18 cellular contexts compared by ENCODE assay signal in genomic region chr2:25063876-25064660, GRCh38. TPM values are rescaled to one million over a fixed set of nuclear protein-coding genes. Genes with fewer than 3 reads are reported as not detected.
A peak's percentile ranks its signal among the peaks of the same experiment; 100 is the strongest.
DNase-seq lines count a peak whose midpoint lies in the region; ATAC-seq and TF ChIP-seq lines count a peak whose summit lies in the region.
"Had no signal": no experiment of that assay in that cellular context is flagged by ENCODE, and none has a peak within 500 bp of the region (broad histone marks: within the 10 kb centered on the region; RNA-seq: fewer than 3 reads in every experiment).

No MANE protein-coding gene starts in this region.

- no peak for TF ChIP-seq POLR2A in erythroblast (IDR thresholded peaks at IDR 0.05; ENCODE audit: low read length)

- H3K9me3 ChIP-seq in psoas muscle: peaks cover 8% of the 10 kb centered on the region

- no peaks in the 10 kb centered on the region for H3K27me3 ChIP-seq in psoas muscle (ENCODE audit: insufficient read depth in 3 of 3, low read length in 2 of 3)

- no peak for TF ChIP-seq CTCF in GM12865 (IDR thresholded peaks at IDR 0.05; ENCODE audit: insufficient read depth, low read depth, low read length, missing control alignments)
- TF ChIP-seq CTCF in psoas muscle (IDR thresholded peaks at IDR 0.05): no peak

- H3K4me3 ChIP-seq in GM12865 (ENCODE audit: low read depth, low read length): peak overlapping the region; percentile 33
- H3K4me3 ChIP-seq in psoas muscle: peak overlapping the region; percentile 50
- H3K4me3 ChIP-seq: SK-N-MC had no signal

- H3K4me1 ChIP-seq in psoas muscle: peaks cover 36% of the 10 kb centered on the region

- 17 to 29% (median 18%) methylated on average over 13 of the region's 13 CpGs for WGBS in psoas muscle, 3 donors

- ATAC-seq in psoas muscle: peak; percentile 81 to 95 (median 88)
- no peak for ATAC-seq in GM21515 (IDR thresholded peaks at IDR 0.05; ENCODE audit: unreplicated experiment)

- H3K36me3 ChIP-seq in psoas muscle (ENCODE audit: insufficient read depth in 1 of 2, low read depth in 1 of 2): no peaks in the 10 kb centered on the region

- peak overlapping the region; percentile 79 for H3K27ac ChIP-seq in psoas muscle
- H3K27ac ChIP-seq: SK-N-MC had no signal

- DNase-seq in GM12865 (ENCODE audit: low read depth) (peak; percentile 67), NCI-H526 treated with DMSO at 0.1 percent for 48 hours (lab: John Stamatoyannopoulos, UW) (peak; percentile 7), head of caudate nucleus (peak in 41 of 42 donors; percentile 28 to 82 (median 61)), psoas muscle (no peak), erythroblast (lab: John Stamatoyannopoulos, UW) (no peak), NCI-H1417 (lab: John Stamatoyannopoulos, UW) (no peak)
- DNase-seq in stimulated activated CD4-positive, alpha-beta T cell treated with anti-CD3 and anti-CD28 coated beads, Interleukin-2, amount 100 ng/mL, for 48 hours: no peak
- DNase-seq: activated B cell treated with CpG ODN at 0.5 μM for 24 hours; activated T-cell treated with anti-CD3 and anti-CD28 coated beads, Interleukin-2, amount 50 U/mL, for 48 hours; central memory CD4-positive, alpha-beta T cell; H9; kidney glomerular epithelial cell; NCI-H1105 treated with DMSO at 0.1 percent for 48 hours; NCI-H748 treated with DMSO at 0.1 percent for 48 hours; stimulated activated CD4-positive, alpha-beta T cell treated with anti-CD3 and anti-CD28 coated beads, Interleukin-1b, Interleukin-23, amount 100 ng/mL, for 48 hours; stimulated activated naive CD4-positive, alpha-beta T cell treated with Interleukin-2 at 50 U/mL for 16 hours had no signal

- intact Hi-C loops in head of caudate nucleus (cut with DNase I): loop anchor here (5.0 kb wide), 1 partner anchor 92 kb away; the partner anchor contains the start of gene DNAJC27
- intact Hi-C loops in psoas muscle (cut with DNase I): no loop called here

RNA-seq across cellular contexts. Expression of gene EFR3B, which starts 22.2 kb away (rescaled TPM):
- total RNA-seq in psoas muscle: 10 to 100 TPM in 1 of 4 donors, 1 to 10 TPM in 3; 1.7 to 12.7 (median 4.0) TPM
- polyA plus RNA-seq in psoas muscle: under 1 TPM; 0.59 to 0.88 (median 0.72) TPM

Comparison
In these comparisons a context has a peak if more than half of its experiments do, and no peak if none do; other contexts are left out.
1. DNase-seq: peak in GM12865 (single experiment), NCI-H526 treated with DMSO at 0.1 percent for 48 hours (single experiment) and head of caudate nucleus (41 of 42); none in psoas muscle (0 of 2), erythroblast (0 of 2), NCI-H1417 (0 of 3) and stimulated activated CD4-positive, alpha-beta T cell treated with anti-CD3 and anti-CD28 coated beads, Interleukin-2, amount 100 ng/mL, for 48 hours (0 of 2).